7 cellular contexts compared by ENCODE assay signal in genomic region chr13:41017153-41017552, GRCh38. TPM values are rescaled to one million over a fixed set of nuclear protein-coding genes. Genes with fewer than 3 reads are reported as not detected.
DNase-seq lines count a peak whose midpoint lies in the region; ATAC-seq and TF ChIP-seq lines count a peak whose summit lies in the region.

No MANE protein-coding gene starts in this region.

- POLR2A ChIA-PET in HEK293 (lab: Yijun Ruan, JAX) (interaction anchor here (0.6 to 2.7 kb wide), 2 partner anchors 8 to 43 kb away, joined by 3 to 13 read pairs; partner anchors contain the start of gene WBP4), A673 (lab: Charles Lee; ENCODE audit: low non-redundant PET) (no interaction called here)

- CTCF ChIA-PET in HEK293 (lab: Yijun Ruan, JAX) = interaction anchor here (1.3 kb wide), 1 partner anchor 38 kb away, joined by 6 read pairs; no protein-coding TSS in a partner anchor
- CTCF ChIA-PET in A673 (lab: Charles Lee) = no interaction called here

- H3K4me3 ChIP-seq in HEK293 (ENCODE audit: low read depth, low read length) (peak overlapping the region; percentile 48), esophagus (ENCODE audit: low read depth in 1 of 2, low read length in 2 of 2) (peak overlapping the region; percentile 2 to 67), A673 (ENCODE audit: low read depth, low read length, poor library complexity, severe bottlenecking) (no peak overlapping the region)

- DNase-seq in RPMI8226 = peak; percentile 60
- peak; percentile 32 for DNase-seq in stimulated activated naive CD8-positive, alpha-beta T cell treated with anti-CD3 and anti-CD28 coated beads, Interleukin-15, Interleukin-2, amounts not matched to agents 100 U/mL and 50 U/mL, for 24 hours
- DNase-seq in A673 (ENCODE audit: low spot score) = no peak
- DNase-seq in GOT3 (lab: John Stamatoyannopoulos, UW) = no peak
- DNase-seq in NCI-H2171 treated with DMSO at 0.1 percent for 48 hours (lab: John Stamatoyannopoulos, UW) = no peak

- 25 to 37% methylated on average over 2 of the region's 2 CpGs for WGBS in esophagus, 2 donors

- H3K9me3 ChIP-seq in HEK293 (ENCODE audit: control insufficient read depth, insufficient read depth, low read depth, low read length) (no peaks in the 10 kb centered on the region), esophagus (ENCODE audit: control insufficient read depth in 2 of 2, insufficient read depth in 1 of 2, low read depth in 1 of 2, low read length in 1 of 2) (no peaks in the 10 kb centered on the region), A673 (ENCODE audit: low read depth, low read length, poor library complexity, severe bottlenecking) (no peaks in the 10 kb centered on the region)

- H3K36me3 ChIP-seq in HEK293 (ENCODE audit: control insufficient read depth in 2 of 2, insufficient read depth in 1 of 2, low read length in 2 of 2) (no peaks in the 10 kb centered on the region; a peak in 1 of 3 replicates), esophagus (ENCODE audit: control insufficient read depth in 2 of 2, insufficient read depth in 2 of 2, low read length in 1 of 2) (no peaks in the 10 kb centered on the region), A673 (ENCODE audit: insufficient read depth, low read length, poor library complexity, severe bottlenecking) (no peaks in the 10 kb centered on the region)

- TF ChIP-seq CTCF in HEK293 (tag by site-specific recombination; IDR thresholded peaks at IDR 0.05) = no peak
- no peak for TF ChIP-seq CTCF in A673 (conservative IDR thresholded peaks at IDR 0.05; ENCODE audit: low read depth, low read length)

- H3K27ac ChIP-seq in HEK293 (ENCODE audit: extremely low read depth, low read depth, low read length) = no peak overlapping the region
- H3K27ac ChIP-seq in esophagus (ENCODE audit: low read depth in 2 of 2, low read length in 1 of 2) = peak overlapping the region in 1 of 2 donors; percentile 7
- H3K27ac ChIP-seq in A673 (ENCODE audit: low read depth, low read length, poor library complexity, severe bottlenecking) = no peak overlapping the region

- no peak for ATAC-seq in stimulated activated naive CD8-positive, alpha-beta T cell treated with anti-CD3 and anti-CD28 coated beads, Interleukin-15, Interleukin-2, amounts not matched to agents 100 U/mL and 50 U/mL, for 24 hours

- no TSS peak for BruUV-seq in A673 (replicated peaks; lab: Mats Ljungman, UMichigan)

- intact Hi-C loops in A673 (cut with micrococcal nuclease; ENCODE audit: unreplicated experiment) = no loop called here

- H3K4me1 ChIP-seq in HEK293 (ENCODE audit: control insufficient read depth, insufficient read depth, low read length) (peaks cover 2% of the 10 kb centered on the region; the same call in 1 of the 2 replicates), esophagus (ENCODE audit: control insufficient read depth in 2 of 2, insufficient read depth in 2 of 2, low read length in 1 of 2) (peaks cover 0 to 2% of the 10 kb centered on the region in 2 donors), A673 (ENCODE audit: insufficient read depth, low read length, poor library complexity, severe bottlenecking) (no peaks in the 10 kb centered on the region)

- H3K27me3 ChIP-seq in esophagus (ENCODE audit: control insufficient read depth in 1 of 2, insufficient read depth in 2 of 2, low read length in 2 of 2) (no peaks in the 10 kb centered on the region), A673 (replicated peaks; ENCODE audit: insufficient read depth, low read depth, low read length, poor library complexity) (no peaks in the 10 kb centered on the region)

TF ChIP-seq in HEK293, 187 proteins besides CTCF, POLR2A, EP300 and RAD21:
- no peak for TF ChIP-seq ZNF169 (tag by site-specific recombination; IDR thresholded peaks at IDR 0.05)
- TF ChIP-seq ZNF292 (tag by site-specific recombination; IDR thresholded peaks at IDR 0.05; ENCODE audit: borderline replicate concordance, low read depth) = no peak
- no peak for TF ChIP-seq ZNF654 (tag by site-specific recombination; IDR thresholded peaks at IDR 0.05; ENCODE audit: low read depth)
- TF ChIP-seq ZNF558 (tag by site-specific recombination; IDR thresholded peaks at IDR 0.05) = no peak

RNA-seq across cellular contexts. Expression of gene ELF1, which starts 2.0 kb away (rescaled TPM):
- polyA plus RNA-seq in esophagus = 10 to 100 TPM; 12.1 to 34.0 TPM
- 29.1 and 31.5 TPM in 2 replicates for total RNA-seq in A673 (2021)

RNA-seq across cellular contexts. Expression of gene WBP4, which starts 44.2 kb away (rescaled TPM):
- polyA plus RNA-seq in esophagus = 1 to 10 TPM; 7.8 to 9.5 TPM
- total RNA-seq in A673 (2021) = 11.9 and 12.5 TPM in 2 replicates

Comparison
In these comparisons a context has a peak if more than half of its experiments do, and no peak if none do; other contexts are left out.
1. DNase-seq: peak in RPMI8226 (single experiment) and stimulated activated naive CD8-positive, alpha-beta T cell treated with anti-CD3 and anti-CD28 coated beads, Interleukin-15, Interleukin-2, amounts not matched to agents 100 U/mL and 50 U/mL, for 24 hours (single experiment); none in A673 (single experiment), GOT3 (single experiment) and NCI-H2171 treated with DMSO at 0.1 percent for 48 hours (single experiment).